27 cellular contexts compared by ENCODE assay signal in genomic region chr14:56187736-56188135, GRCh38.
"Had no signal": no experiment of that assay in that cellular context is flagged by ENCODE, and none has a peak within 500 bp of the region (broad histone marks: within the 10 kb centered on the region; RNA-seq: fewer than 3 reads in every experiment).

No MANE protein-coding gene starts in this region.

- H2AFZ ChIP-seq: hepatocyte had no signal

- H3K4me1 ChIP-seq: colonic mucosa, gastroesophageal sphincter, left ventricle myocardium inferior, lower lobe of right lung had no signal

- DNase-seq: colonic mucosa; cortex of kidney; effector CD8-positive, alpha-beta T cell; effector memory CD8-positive, alpha-beta T cell; endodermal cell; erythroblast; foreskin keratinocyte; heart left ventricle; hypothalamus; immature natural killer cell; islet precursor cell; kidney; kidney glomerular epithelial cell; left colon; left ventricle myocardium inferior; lower lobe of right lung; mesendoderm; midbrain; naive B cell had no signal

- H3K4me3 Mint-ChIP-seq: dendritic cell treated with granulocyte-macrophage colony-stimulating factor and Interleukin-4, amounts not matched to agents 40 ng/mL and 50 ng/mL, for 4 days; effector memory CD8-positive, alpha-beta T cell; endodermal cell; immature natural killer cell; naive B cell had no signal

- H3K4me1 Mint-ChIP-seq: endodermal cell had no signal

- H3K9me3 ChIP-seq: colonic mucosa, gastroesophageal sphincter, heart left ventricle, left ventricle myocardium inferior, lower lobe of right lung had no signal

- FAIRE-seq: endometrium, frontal cortex, kidney had no signal

- H3K27me3 Mint-ChIP-seq: dendritic cell treated with granulocyte-macrophage colony-stimulating factor and Interleukin-4, amounts not matched to agents 40 ng/mL and 50 ng/mL, for 4 days; effector memory CD8-positive, alpha-beta T cell; naive B cell had no signal

- H3K27ac ChIP-seq: colonic mucosa, epithelial cell of prostate, foreskin keratinocyte, gastroesophageal sphincter, heart left ventricle, hepatocyte, left ventricle myocardium inferior, lower lobe of right lung had no signal

- H3K4me3 ChIP-seq: colonic mucosa, gastroesophageal sphincter, heart left ventricle, hepatocyte, left ventricle myocardium inferior, lower lobe of right lung had no signal

- H3K4me2 ChIP-seq: hepatocyte had no signal

- H3K79me2 ChIP-seq: hepatocyte had no signal

- ATAC-seq: effector memory CD8-positive, alpha-beta T cell; esophagus mucosa; foreskin keratinocyte; gastroesophageal sphincter; heart left ventricle; left colon; left lobe of liver; lower lobe of right lung had no signal

- H3K27me3 ChIP-seq: colonic mucosa, foreskin keratinocyte, gastroesophageal sphincter, heart left ventricle, hepatocyte had no signal

- H3K36me3 ChIP-seq: colonic mucosa, gastroesophageal sphincter, heart left ventricle, left ventricle myocardium inferior, lower lobe of right lung had no signal

- H3K36me3 Mint-ChIP-seq: immature natural killer cell had no signal

- H3K27ac Mint-ChIP-seq: dendritic cell treated with granulocyte-macrophage colony-stimulating factor and Interleukin-4, amounts not matched to agents 40 ng/mL and 50 ng/mL, for 4 days; effector memory CD8-positive, alpha-beta T cell; endodermal cell; immature natural killer cell; naive B cell had no signal

- H3K9me3 Mint-ChIP-seq: dendritic cell treated with granulocyte-macrophage colony-stimulating factor and Interleukin-4, amounts not matched to agents 40 ng/mL and 50 ng/mL, for 4 days; effector memory CD8-positive, alpha-beta T cell; endodermal cell; immature natural killer cell had no signal
